8 cellular contexts compared by ENCODE assay signal in genomic region chr14:77067632-77068514, GRCh38. TPM values are rescaled to one million over a fixed set of nuclear protein-coding genes. Genes with fewer than 3 reads are reported as not detected.
DNase-seq lines count a peak whose midpoint lies in the region; ATAC-seq lines count a peak whose summit lies in the region.

No MANE protein-coding gene starts in this region.

- H3K27me3 ChIP-seq in endocrine pancreas (ENCODE audit: control insufficient read depth, insufficient read depth, low read length) = no peaks in the 10 kb centered on the region

- CTCF ChIA-PET in activated CD8-positive, alpha-beta T cell treated with anti-CD3 and anti-CD28 coated beads, Interleukin-2, amount 10 ng/mL, durations not matched to agents 7 days and 5 days (lab: Charles Lee) = interaction anchor here (0.7 to 7.4 kb wide), 32 partner anchors 8 to 357 kb away, joined by 3 to 371 read pairs (median 6); partner anchors contain the start of gene CIPC

- no peaks in the 10 kb centered on the region for H3K36me3 ChIP-seq in endocrine pancreas (ENCODE audit: control insufficient read depth, insufficient read depth, low read length)

- no peaks in the 10 kb centered on the region for H3K9me3 ChIP-seq in endocrine pancreas (ENCODE audit: control insufficient read depth, low read length)

- peaks cover 9% of the 10 kb centered on the region for H3K4me1 Mint-ChIP-seq in activated CD8-positive, alpha-beta T cell treated with anti-CD3 and anti-CD28 coated beads, Interleukin-2, amount 10 ng/mL, durations not matched to agents 7 days and 5 days (ENCODE audit: low read depth)

- H3K27ac Mint-ChIP-seq in activated CD8-positive, alpha-beta T cell treated with anti-CD3 and anti-CD28 coated beads, Interleukin-2, amount 10 ng/mL, durations not matched to agents 7 days and 5 days = no peak overlapping the region

- peak; percentile 41 for ATAC-seq in HG02885 (IDR thresholded peaks at IDR 0.05; ENCODE audit: poor library complexity, unreplicated experiment)
- ATAC-seq in activated CD8-positive, alpha-beta T cell treated with anti-CD3 and anti-CD28 coated beads, Interleukin-2, amount 10 ng/mL, durations not matched to agents 7 days and 5 days = peak; percentile 83
- no peak for ATAC-seq in GM18511 (IDR thresholded peaks at IDR 0.05; ENCODE audit: unreplicated experiment)

- H3K9ac ChIP-seq in endocrine pancreas (ENCODE audit: control insufficient read depth, insufficient read depth, low read length) = peak overlapping the region; percentile 12

- DNase-seq in D341Med (ENCODE audit: low spot score) (peak; percentile 90), NCI-H69 (lab: John Stamatoyannopoulos, UW) (peak; percentile 89), mucosa of gallbladder (ENCODE audit: low spot score) (peak; percentile 63)
- DNase-seq in activated CD8-positive, alpha-beta T cell treated with anti-CD3 and anti-CD28 coated beads, Interleukin-2, amount 10 ng/mL, durations not matched to agents 7 days and 5 days = peak; percentile 72
- DNase-seq in stimulated activated naive CD4-positive, alpha-beta T cell treated with Interleukin-2 at 50 U/mL for 16 hours (lab: John Stamatoyannopoulos, UW) = peak; percentile 54

- POLR2A ChIA-PET in activated CD8-positive, alpha-beta T cell treated with anti-CD3 and anti-CD28 coated beads, Interleukin-2, amount 10 ng/mL, durations not matched to agents 7 days and 5 days (lab: Charles Lee) = no interaction called here

- H3K4me3 Mint-ChIP-seq in activated CD8-positive, alpha-beta T cell treated with anti-CD3 and anti-CD28 coated beads, Interleukin-2, amount 10 ng/mL, durations not matched to agents 7 days and 5 days = no peak overlapping the region

- H3K36me3 Mint-ChIP-seq in activated CD8-positive, alpha-beta T cell treated with anti-CD3 and anti-CD28 coated beads, Interleukin-2, amount 10 ng/mL, durations not matched to agents 7 days and 5 days (ENCODE audit: low read depth) = no peaks in the 10 kb centered on the region

- H3K9me3 Mint-ChIP-seq in activated CD8-positive, alpha-beta T cell treated with anti-CD3 and anti-CD28 coated beads, Interleukin-2, amount 10 ng/mL, durations not matched to agents 7 days and 5 days (ENCODE audit: insufficient read depth) = no peaks in the 10 kb centered on the region

- no peaks in the 10 kb centered on the region for H3K4me1 ChIP-seq in endocrine pancreas (ENCODE audit: control insufficient read depth, insufficient read depth, low read length)

- H3K4me3 ChIP-seq in endocrine pancreas (ENCODE audit: control insufficient read depth, insufficient read depth, low read length) = no peak overlapping the region

- H3K27me3 Mint-ChIP-seq in activated CD8-positive, alpha-beta T cell treated with anti-CD3 and anti-CD28 coated beads, Interleukin-2, amount 10 ng/mL, durations not matched to agents 7 days and 5 days (ENCODE audit: low read depth) = peaks cover 11% of the 10 kb centered on the region

RNA-seq across cellular contexts. Expression of gene CIPC, which starts 30.2 kb away (rescaled TPM):
- 10 to 100 TPM; 11.4 to 11.7 TPM for total RNA-seq in activated CD8-positive, alpha-beta T cell treated with anti-CD3 and anti-CD28 coated beads, Interleukin-2, amount 10 ng/mL, durations not matched to agents 7 days and 5 days
- 31.2 TPM for total RNA-seq in mucosa of gallbladder

RNA-seq across cellular contexts. Expression of gene IRF2BPL, which starts 39.4 kb away (rescaled TPM):
- total RNA-seq in activated CD8-positive, alpha-beta T cell treated with anti-CD3 and anti-CD28 coated beads, Interleukin-2, amount 10 ng/mL, durations not matched to agents 7 days and 5 days = 10 to 100 TPM; 34.5 to 35.6 TPM
- total RNA-seq in mucosa of gallbladder = 70.9 TPM
